19 cellular contexts compared by ENCODE assay signal in the genomic region with DNA sequence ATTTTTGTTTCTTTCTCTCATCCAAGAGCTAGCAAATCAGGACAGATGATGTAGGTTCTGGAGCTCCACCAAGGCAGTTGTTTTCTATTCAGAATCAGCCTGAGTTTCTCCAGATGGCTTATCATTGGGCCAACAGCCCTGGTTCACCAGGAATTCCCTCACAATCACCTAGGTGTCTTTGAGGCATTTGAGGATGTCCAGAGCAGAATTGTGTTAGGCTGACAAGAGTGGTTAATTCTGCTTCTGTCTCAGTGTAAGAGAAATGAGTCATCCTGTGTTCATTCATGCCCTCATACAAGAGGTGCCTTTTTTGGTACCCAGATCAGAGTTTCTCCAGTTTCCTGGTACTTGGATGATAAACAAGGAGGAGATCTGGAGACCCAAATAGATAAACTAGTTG. TPM values are rescaled to one million over a fixed set of nuclear protein-coding genes. Genes with fewer than 3 reads are reported as not detected.
DNase-seq lines count a peak whose midpoint lies in the region; ATAC-seq and TF ChIP-seq lines count a peak whose summit lies in the region.
"Had no signal": no experiment of that assay in that cellular context is flagged by ENCODE, and none has a peak within 500 bp of the region (broad histone marks: within the 10 kb centered on the region; RNA-seq: fewer than 3 reads in every experiment).

No MANE protein-coding gene starts in this region.

- H3K27ac ChIP-seq in GM23338 (ENCODE audit: low read depth): peak overlapping the region; percentile 73; the same call in 1 of the 2 replicates

- peaks cover 91% of the 10 kb centered on the region for H3K79me2 ChIP-seq in GM23338 (replicated peaks; ENCODE audit: insufficient read depth)

- H3K4me1 Mint-ChIP-seq in GM23338 (peaks cover 6% of the 10 kb centered on the region; the same call in 2 of the 3 replicates), glutamatergic neuron (ENCODE audit: low read depth, unreplicated experiment) (peaks cover 11% of the 10 kb centered on the region)

- peaks cover 13% of the 10 kb centered on the region; the same call in 1 of the 2 replicates for H3K4me1 ChIP-seq in GM23338 (ENCODE audit: insufficient read depth)

- no peak overlapping the region for H3K4me3 ChIP-seq in GM23338

- no peak overlapping the region for H3K4me2 ChIP-seq in GM23338

- H4K20me1 ChIP-seq in GM23338 (replicated peaks; ENCODE audit: insufficient read depth): peaks cover 46% of the 10 kb centered on the region

- H3K9me3 Mint-ChIP-seq in GM23338 (peaks cover 26% of the 10 kb centered on the region), glutamatergic neuron (ENCODE audit: unreplicated experiment) (peaks cover 13% of the 10 kb centered on the region)

- no peak overlapping the region for H3K27ac Mint-ChIP-seq in GM23338
- H3K27ac Mint-ChIP-seq in glutamatergic neuron (ENCODE audit: unreplicated experiment): no peak overlapping the region

- TF ChIP-seq CTCF in GM23338 (conservative IDR thresholded peaks at IDR 0.05; ENCODE audit: low read depth in 2 of 2) (no peak), glutamatergic neuron (IDR thresholded peaks at IDR 0.05; ENCODE audit: partially characterized antibody, unreplicated experiment) (no peak)

- peaks cover 17% of the 10 kb centered on the region for H3F3A ChIP-seq in GM23338 (replicated peaks; ENCODE audit: low read depth)

- no peaks in the 10 kb centered on the region for H3K9me2 ChIP-seq in GM23338 (ENCODE audit: insufficient read depth)

- H3K36me3 Mint-ChIP-seq in GM23338 (ENCODE audit: low read depth) (peaks cover 56% of the 10 kb centered on the region), glutamatergic neuron (ENCODE audit: unreplicated experiment) (peaks cover 25% of the 10 kb centered on the region)

- ATAC-seq in GM23338: no peak

- DNase-seq in EL (peak; percentile 7), GM23338 (ENCODE audit: low spot score) (no peak), amniotic epithelial cell (ENCODE audit: low read depth) (peak; percentile 46), glutamatergic neuron (no peak), Ammon's horn (ENCODE audit: low spot score) (no peak), activated T-cell treated with anti-CD3 and anti-CD28 coated beads for 4 hours (no peak), posterior cingulate gyrus (no peak)
- DNase-seq in stimulated activated CD4-positive, alpha-beta T cell treated with anti-CD3 and anti-CD28 coated beads, Interleukin-15, amount 100 ng/mL, for 24 hours: no peak
- DNase-seq: CD4-positive, CD25-positive, alpha-beta regulatory T cell; COR-L47; DMS 273 treated with DMSO at 0.1 percent for 48 hours; GF-D8; KG1; MV-4-11; NCI-H1105 treated with DMSO at 0.1 percent for 48 hours; NCI-H2081; NCI-H2171; NCI-H524 treated with DMSO at 0.1 percent for 48 hours; Right ventricle myocardium superior had no signal

- no peaks in the 10 kb centered on the region for H3K27me3 ChIP-seq in GM23338 (ENCODE audit: insufficient read depth)

- H3K36me3 ChIP-seq in GM23338 (ENCODE audit: insufficient read depth): peaks cover 11% of the 10 kb centered on the region

- H3K27me3 Mint-ChIP-seq in GM23338 (ENCODE audit: insufficient read depth, low read depth, poor library complexity) (no peaks in the 10 kb centered on the region), glutamatergic neuron (ENCODE audit: unreplicated experiment) (peaks cover 2% of the 10 kb centered on the region)
- H3K27me3 Mint-ChIP-seq: CD4-positive, CD25-positive, alpha-beta regulatory T cell had no signal

- H3K4me3 Mint-ChIP-seq in GM23338: no peak overlapping the region
- H3K4me3 Mint-ChIP-seq in glutamatergic neuron (ENCODE audit: unreplicated experiment): peak overlapping the region; percentile 11
- H3K4me3 Mint-ChIP-seq: CD4-positive, CD25-positive, alpha-beta regulatory T cell had no signal

- intact Hi-C loops in posterior cingulate gyrus (cut with DNase I): no loop called here

- H2AFZ ChIP-seq in GM23338: no peak overlapping the region

TF ChIP-seq in GM23338, 12 proteins besides CTCF, POLR2A, EP300 and RAD21 (continues in another document):
- no peak for TF ChIP-seq STAT1 (IDR thresholded peaks at IDR 0.05; ENCODE audit: unreplicated experiment)
- no peak for TF ChIP-seq EZH2 (IDR thresholded peaks at IDR 0.05; ENCODE audit: low read depth, unreplicated experiment)
- TF ChIP-seq, protein P1, sequence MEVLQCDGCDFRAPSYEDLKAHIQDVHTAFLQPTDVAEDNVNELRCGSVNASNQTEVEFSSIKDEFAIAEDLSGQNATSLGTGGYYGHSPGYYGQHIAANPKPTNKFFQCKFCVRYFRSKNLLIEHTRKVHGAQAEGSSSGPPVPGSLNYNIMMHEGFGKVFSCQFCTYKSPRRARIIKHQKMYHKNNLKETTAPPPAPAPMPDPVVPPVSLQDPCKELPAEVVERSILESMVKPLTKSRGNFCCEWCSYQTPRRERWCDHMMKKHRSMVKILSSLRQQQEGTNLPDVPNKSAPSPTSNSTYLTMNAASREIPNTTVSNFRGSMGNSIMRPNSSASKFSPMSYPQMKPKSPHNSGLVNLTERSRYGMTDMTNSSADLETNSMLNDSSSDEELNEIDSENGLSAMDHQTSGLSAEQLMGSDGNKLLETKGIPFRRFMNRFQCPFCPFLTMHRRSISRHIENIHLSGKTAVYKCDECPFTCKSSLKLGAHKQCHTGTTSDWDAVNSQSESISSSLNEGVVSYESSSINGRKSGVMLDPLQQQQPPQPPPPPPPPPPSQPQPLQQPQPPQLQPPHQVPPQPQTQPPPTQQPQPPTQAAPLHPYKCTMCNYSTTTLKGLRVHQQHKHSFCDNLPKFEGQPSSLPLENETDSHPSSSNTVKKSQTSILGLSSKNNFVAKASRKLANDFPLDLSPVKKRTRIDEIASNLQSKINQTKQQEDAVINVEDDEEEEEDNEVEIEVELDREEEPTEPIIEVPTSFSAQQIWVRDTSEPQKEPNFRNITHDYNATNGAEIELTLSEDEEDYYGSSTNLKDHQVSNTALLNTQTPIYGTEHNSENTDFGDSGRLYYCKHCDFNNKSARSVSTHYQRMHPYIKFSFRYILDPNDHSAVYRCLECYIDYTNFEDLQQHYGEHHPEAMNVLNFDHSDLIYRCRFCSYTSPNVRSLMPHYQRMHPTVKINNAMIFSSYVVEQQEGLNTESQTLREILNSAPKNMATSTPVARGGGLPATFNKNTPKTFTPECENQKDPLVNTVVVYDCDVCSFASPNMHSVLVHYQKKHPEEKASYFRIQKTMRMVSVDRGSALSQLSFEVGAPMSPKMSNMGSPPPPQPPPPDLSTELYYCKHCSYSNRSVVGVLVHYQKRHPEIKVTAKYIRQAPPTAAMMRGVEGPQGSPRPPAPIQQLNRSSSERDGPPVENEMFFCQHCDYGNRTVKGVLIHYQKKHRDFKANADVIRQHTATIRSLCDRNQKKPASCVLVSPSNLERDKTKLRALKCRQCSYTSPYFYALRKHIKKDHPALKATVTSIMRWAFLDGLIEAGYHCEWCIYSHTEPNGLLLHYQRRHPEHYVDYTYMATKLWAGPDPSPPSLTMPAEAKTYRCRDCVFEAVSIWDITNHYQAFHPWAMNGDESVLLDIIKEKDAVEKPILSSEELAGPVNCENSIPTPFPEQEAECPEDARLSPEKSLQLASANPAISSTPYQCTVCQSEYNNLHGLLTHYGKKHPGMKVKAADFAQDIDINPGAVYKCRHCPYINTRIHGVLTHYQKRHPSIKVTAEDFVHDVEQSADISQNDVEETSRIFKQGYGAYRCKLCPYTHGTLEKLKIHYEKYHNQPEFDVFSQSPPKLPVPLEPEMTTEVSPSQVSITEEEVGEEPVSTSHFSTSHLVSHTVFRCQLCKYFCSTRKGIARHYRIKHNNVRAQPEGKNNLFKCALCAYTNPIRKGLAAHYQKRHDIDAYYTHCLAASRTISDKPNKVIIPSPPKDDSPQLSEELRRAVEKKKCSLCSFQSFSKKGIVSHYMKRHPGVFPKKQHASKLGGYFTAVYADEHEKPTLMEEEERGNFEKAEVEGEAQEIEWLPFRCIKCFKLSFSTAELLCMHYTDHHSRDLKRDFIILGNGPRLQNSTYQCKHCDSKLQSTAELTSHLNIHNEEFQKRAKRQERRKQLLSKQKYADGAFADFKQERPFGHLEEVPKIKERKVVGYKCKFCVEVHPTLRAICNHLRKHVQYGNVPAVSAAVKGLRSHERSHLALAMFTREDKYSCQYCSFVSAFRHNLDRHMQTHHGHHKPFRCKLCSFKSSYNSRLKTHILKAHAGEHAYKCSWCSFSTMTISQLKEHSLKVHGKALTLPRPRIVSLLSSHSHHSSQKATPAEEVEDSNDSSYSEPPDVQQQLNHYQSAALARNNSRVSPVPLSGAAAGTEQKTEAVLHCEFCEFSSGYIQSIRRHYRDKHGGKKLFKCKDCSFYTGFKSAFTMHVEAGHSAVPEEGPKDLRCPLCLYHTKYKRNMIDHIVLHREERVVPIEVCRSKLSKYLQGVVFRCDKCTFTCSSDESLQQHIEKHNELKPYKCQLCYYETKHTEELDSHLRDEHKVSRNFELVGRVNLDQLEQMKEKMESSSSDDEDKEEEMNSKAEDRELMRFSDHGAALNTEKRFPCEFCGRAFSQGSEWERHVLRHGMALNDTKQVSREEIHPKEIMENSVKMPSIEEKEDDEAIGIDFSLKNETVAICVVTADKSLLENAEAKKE (CRISPR knock-in tag; IDR thresholded peaks at IDR 0.05): no peak
- no peak for TF ChIP-seq NANOG (IDR thresholded peaks at IDR 0.05; ENCODE audit: borderline replicate concordance)
- TF ChIP-seq ZNF331 (CRISPR knock-in tag; IDR thresholded peaks at IDR 0.05; ENCODE audit: low read depth): no peak
- TF ChIP-seq, protein P2, sequence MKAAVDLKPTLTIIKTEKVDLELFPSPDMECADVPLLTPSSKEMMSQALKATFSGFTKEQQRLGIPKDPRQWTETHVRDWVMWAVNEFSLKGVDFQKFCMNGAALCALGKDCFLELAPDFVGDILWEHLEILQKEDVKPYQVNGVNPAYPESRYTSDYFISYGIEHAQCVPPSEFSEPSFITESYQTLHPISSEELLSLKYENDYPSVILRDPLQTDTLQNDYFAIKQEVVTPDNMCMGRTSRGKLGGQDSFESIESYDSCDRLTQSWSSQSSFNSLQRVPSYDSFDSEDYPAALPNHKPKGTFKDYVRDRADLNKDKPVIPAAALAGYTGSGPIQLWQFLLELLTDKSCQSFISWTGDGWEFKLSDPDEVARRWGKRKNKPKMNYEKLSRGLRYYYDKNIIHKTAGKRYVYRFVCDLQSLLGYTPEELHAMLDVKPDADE (IDR thresholded peaks at IDR 0.05): no peak
- TF ChIP-seq EZH2phosphoT487 (IDR thresholded peaks at IDR 0.05; ENCODE audit: unreplicated experiment): no peak
- no peak for TF ChIP-seq ZNF114 (CRISPR knock-in tag; IDR thresholded peaks at IDR 0.05)
- no peak for TF ChIP-seq JUNB (IDR thresholded peaks at IDR 0.05; ENCODE audit: unreplicated experiment)
- no peak for TF ChIP-seq POLR2AphosphoS5 (IDR thresholded peaks at IDR 0.05; ENCODE audit: low read depth)

RNA-seq across cellular contexts. Expression of a gene that starts 12.9 kb away (rescaled TPM):
- 37.6 and 38.9 TPM in 2 replicates for total RNA-seq in GM23338 (2014; rRNA removed; shearing (Covaris generic))
- polyA plus RNA-seq in GM23338 (2016; fragmentation: Nextera tagmentation; extraction: Ambion mirVana): 21.2 and 25.4 TPM in 2 replicates
- total RNA-seq in glutamatergic neuron (ENCODE audit: unreplicated experiment): 69.8 TPM

Comparison
In these comparisons a context has a peak if more than half of its experiments do, and no peak if none do; other contexts are left out.
1. DNase-seq: peak in EL (single experiment) and amniotic epithelial cell (single experiment); none in GM23338 (single experiment), glutamatergic neuron (single experiment), Ammon's horn (single experiment), stimulated activated CD4-positive, alpha-beta T cell treated with anti-CD3 and anti-CD28 coated beads, Interleukin-15, amount 100 ng/mL, for 24 hours (single experiment), activated T-cell treated with anti-CD3 and anti-CD28 coated beads for 4 hours (single experiment) and posterior cingulate gyrus (0 of 10).